In the genomic region with DNA sequence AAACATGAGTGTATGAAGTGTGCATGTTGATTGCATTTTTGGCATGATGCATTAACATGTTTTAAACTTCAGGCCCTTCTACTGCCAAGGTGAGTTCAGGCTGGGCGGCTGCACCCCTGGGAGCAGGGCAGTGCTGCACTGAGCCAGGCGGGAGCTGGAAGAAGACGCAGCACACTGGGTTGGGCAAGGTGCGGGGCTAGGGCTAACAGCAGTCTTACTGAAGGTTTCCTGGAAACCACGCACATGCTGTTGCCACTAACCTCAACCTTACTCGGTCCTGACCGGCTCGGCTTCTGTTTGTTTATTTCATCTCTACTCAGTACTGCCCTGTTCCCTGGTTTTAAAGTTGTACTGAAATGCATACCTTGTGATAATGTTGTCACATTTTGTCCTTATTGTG, we compare ENCODE assay signal across 18 cellular contexts.
"Had no signal": no experiment of that assay in that cellular context is flagged by ENCODE, and none has a peak within 500 bp of the region (broad histone marks: within the 10 kb centered on the region; RNA-seq: fewer than 3 reads in every experiment).

No MANE protein-coding gene starts in this region.

- H3K27me3 ChIP-seq: breast epithelium, neutrophil had no signal

- H3K27ac Mint-ChIP-seq: activated CD4-positive, alpha-beta memory T cell treated with anti-CD3 and anti-CD28 coated beads, Interleukin-2, amount 10 ng/mL, durations not matched to agents 7 days and 5 days; activated naive CD4-positive, alpha-beta T cell treated with anti-CD3 and anti-CD28 coated beads for 36 hours; activated T-cell treated with anti-CD3 and anti-CD28 coated beads, Interleukin-2, amount 50 U/mL, for 24 hours; stimulated activated naive B cell treated with anti-CD40 and anti-IgM and Interleukin-4, amounts not matched to agents 10 μg/mL and 1 μg/mL and 100 μg/mL, for 72 hours had no signal

- H3K4me1 ChIP-seq: breast epithelium, parathyroid adenoma had no signal

- H3K4me3 ChIP-seq: breast epithelium had no signal

- DNase-seq: activated CD4-positive, alpha-beta memory T cell treated with anti-CD3 and anti-CD28 coated beads, Interleukin-2, amount 10 ng/mL, durations not matched to agents 7 days and 5 days; activated CD4-positive, alpha-beta T cell treated with anti-CD3 and anti-CD28 coated beads for 48 hours; activated CD4-positive, CD25-positive, alpha-beta regulatory T cell; activated naive CD4-positive, alpha-beta T cell treated with anti-CD3 and anti-CD28 coated beads for 36 hours; activated T-cell treated with anti-CD3 and anti-CD28 coated beads, Interleukin-2, amount 50 U/mL, for 24 hours; aorta; cerebellar nuclear complex; dermis blood vessel endothelial cell; effector memory CD4-positive, alpha-beta T cell; mesendoderm; naive thymus-derived CD8-positive, alpha-beta T cell; SK-N-SH; stimulated activated naive B cell treated with anti-CD40 and anti-IgM and Interleukin-4, amounts not matched to agents 10 μg/mL and 1 μg/mL and 100 μg/mL, for 72 hours; T-helper 9 cell had no signal

- H3K9me3 ChIP-seq: breast epithelium, neutrophil, SK-N-SH had no signal

- ATAC-seq: naive thymus-derived CD8-positive, alpha-beta T cell; stimulated activated naive B cell treated with anti-CD40 and anti-IgM and Interleukin-4, amounts not matched to agents 10 μg/mL and 1 μg/mL and 100 μg/mL, for 72 hours had no signal

- H3K9ac ChIP-seq: parathyroid adenoma, SK-N-SH had no signal

- H3K27ac ChIP-seq: breast epithelium, neutrophil, parathyroid adenoma had no signal

- H3K36me3 ChIP-seq: breast epithelium had no signal

- H3K27me3 Mint-ChIP-seq: activated CD4-positive, alpha-beta memory T cell treated with anti-CD3 and anti-CD28 coated beads, Interleukin-2, amount 10 ng/mL, durations not matched to agents 7 days and 5 days; activated T-cell treated with anti-CD3 and anti-CD28 coated beads, Interleukin-2, amount 50 U/mL, for 24 hours; naive thymus-derived CD8-positive, alpha-beta T cell; stimulated activated naive B cell treated with anti-CD40 and anti-IgM and Interleukin-4, amounts not matched to agents 10 μg/mL and 1 μg/mL and 100 μg/mL, for 72 hours had no signal

- H3K4me3 Mint-ChIP-seq: activated CD4-positive, alpha-beta memory T cell treated with anti-CD3 and anti-CD28 coated beads, Interleukin-2, amount 10 ng/mL, durations not matched to agents 7 days and 5 days; activated naive CD4-positive, alpha-beta T cell treated with anti-CD3 and anti-CD28 coated beads for 36 hours; activated T-cell treated with anti-CD3 and anti-CD28 coated beads, Interleukin-2, amount 50 U/mL, for 24 hours; stimulated activated naive B cell treated with anti-CD40 and anti-IgM and Interleukin-4, amounts not matched to agents 10 μg/mL and 1 μg/mL and 100 μg/mL, for 72 hours had no signal

- FAIRE-seq: keratinocyte had no signal
